8 cellular contexts compared by ENCODE assay signal in the genomic region with DNA sequence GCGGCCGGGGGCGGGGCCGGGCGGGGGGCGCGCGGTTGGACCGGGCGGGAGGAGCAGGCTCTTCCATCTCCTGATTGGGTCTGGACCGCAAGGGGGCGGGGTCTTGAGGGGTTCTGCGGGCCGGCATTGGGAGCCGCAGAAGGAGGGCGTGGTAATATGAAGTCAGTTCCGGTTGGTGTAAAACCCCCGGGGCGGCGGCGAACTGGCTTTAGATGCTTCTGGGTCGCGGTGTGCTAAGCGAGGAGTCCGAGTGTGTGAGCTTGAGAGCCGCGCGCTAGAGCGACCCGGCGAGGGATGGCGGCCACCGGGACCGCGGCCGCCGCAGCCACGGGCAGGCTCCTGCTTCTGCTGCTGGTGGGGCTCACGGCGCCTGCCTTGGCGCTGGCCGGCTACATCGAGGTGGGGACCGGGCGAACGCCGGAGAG. TPM values are rescaled to one million over a fixed set of nuclear protein-coding genes. Genes with fewer than 3 reads are reported as not detected.
DNase-seq lines count a peak whose midpoint lies in the region; ATAC-seq and TF ChIP-seq lines count a peak whose summit lies in the region.

A gene (plus strand): TSS at position 211 of the 425 bp plus-strand sequence. CDS start 84 bp downstream, at position 295.

- DNase-seq in DMS153 treated with DMSO at 0.1 percent for 48 hours (lab: John Stamatoyannopoulos, UW; ENCODE audit: unreplicated experiment) (peak; percentile 98), OCI-M2 (lab: John Stamatoyannopoulos, UW; ENCODE audit: unreplicated experiment) (peak; percentile 68), activated T-cell treated with anti-CD3 and anti-CD28 coated beads for 4 hours (peak; percentile 97), epithelial cell of esophagus (ENCODE audit: low read depth) (peak; percentile 99), mucosa of descending colon (peak; percentile 99 to 100 (median 99))
- peak; percentile 94 to 96 for DNase-seq in stimulated activated CD8-positive, alpha-beta memory T cell treated with anti-CD3 and anti-CD28 coated beads, Interleukin-4, amount 100 ng/mL, for 1 hour (ENCODE audit: low read depth in 2 of 2, low spot score in 1 of 2)

- peak within 1 kb of the TSS; percentile 70 for H3K4me3 ChIP-seq in epithelial cell of esophagus (ENCODE audit: low read length)
- H3K4me3 ChIP-seq in mucosa of descending colon = peak within 1 kb of the TSS; percentile 80

- peaks cover 22% of the 10 kb centered on the region for H3K4me1 ChIP-seq in mucosa of descending colon (ENCODE audit: low read depth)

- peak; percentile 97 for ATAC-seq in GM21619 (IDR thresholded peaks at IDR 0.05; ENCODE audit: unreplicated experiment)
- ATAC-seq in mucosa of descending colon = peak; percentile 89

- no peaks in the 10 kb centered on the region for H3K36me3 ChIP-seq in mucosa of descending colon (ENCODE audit: low read depth)

- no peak for TF ChIP-seq CTCF in epithelial cell of esophagus (IDR thresholded peaks at IDR 0.05; ENCODE audit: insufficient read depth, low read depth, low read length, missing control alignments)
- TF ChIP-seq CTCF in mucosa of descending colon (IDR thresholded peaks at IDR 0.05) = no peak

- no peak for TF ChIP-seq EP300 in Ishikawa (IDR thresholded peaks at IDR 0.05; ENCODE audit: borderline replicate concordance)

- TF ChIP-seq RAD21 in Ishikawa (IDR thresholded peaks at IDR 0.05; ENCODE audit: low read depth) = no peak; the same call in 1 of the 2 replicates

- no peaks in the 10 kb centered on the region for H3K9me3 ChIP-seq in mucosa of descending colon

- intact Hi-C loops in mucosa of descending colon (cut with DNase I, micrococcal nuclease) = loop anchor here in 1 of 2 donors (10.0 kb wide), 2 partner anchors 55 kb away; no protein-coding TSS in a partner anchor

TF ChIP-seq in Ishikawa, 13 proteins besides CTCF, POLR2A, EP300 and RAD21:
- TF ChIP-seq CREB1 (IDR thresholded peaks at IDR 0.05; ENCODE audit: low read depth) (peak; percentile 70), TEAD4 (IDR thresholded peaks at IDR 0.05) (0 out of 2 replicates have a peak, but pooled peaks have one; percentile 33), TCF12 (IDR thresholded peaks at IDR 0.05; ENCODE audit: low read depth) (0 out of 2 replicates have a peak, but pooled peaks have one; percentile 23), ZBTB7A (IDR thresholded peaks at IDR 0.05; ENCODE audit: low read depth) (no peak), CEBPB (IDR thresholded peaks at IDR 0.05) (no peak), EGR1 (IDR thresholded peaks at IDR 0.05) (no peak), YY1 (IDR thresholded peaks at IDR 0.05; ENCODE audit: low read depth) (peak; percentile 69), FOXM1 (IDR thresholded peaks at IDR 0.05; ENCODE audit: borderline replicate concordance, low read depth) (no peak), NFIC (IDR thresholded peaks at IDR 0.05) (0 out of 2 replicates have a peak, but pooled peaks have one; percentile 3), TAF1 (IDR thresholded peaks at IDR 0.05; ENCODE audit: low read depth) (peak; percentile 100)
- TF ChIP-seq, protein P1, sequence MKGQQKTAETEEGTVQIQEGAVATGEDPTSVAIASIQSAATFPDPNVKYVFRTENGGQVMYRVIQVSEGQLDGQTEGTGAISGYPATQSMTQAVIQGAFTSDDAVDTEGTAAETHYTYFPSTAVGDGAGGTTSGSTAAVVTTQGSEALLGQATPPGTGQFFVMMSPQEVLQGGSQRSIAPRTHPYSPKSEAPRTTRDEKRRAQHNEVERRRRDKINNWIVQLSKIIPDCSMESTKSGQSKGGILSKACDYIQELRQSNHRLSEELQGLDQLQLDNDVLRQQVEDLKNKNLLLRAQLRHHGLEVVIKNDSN (IDR thresholded peaks at IDR 0.05) = no peak
- TF ChIP-seq, protein P2, sequence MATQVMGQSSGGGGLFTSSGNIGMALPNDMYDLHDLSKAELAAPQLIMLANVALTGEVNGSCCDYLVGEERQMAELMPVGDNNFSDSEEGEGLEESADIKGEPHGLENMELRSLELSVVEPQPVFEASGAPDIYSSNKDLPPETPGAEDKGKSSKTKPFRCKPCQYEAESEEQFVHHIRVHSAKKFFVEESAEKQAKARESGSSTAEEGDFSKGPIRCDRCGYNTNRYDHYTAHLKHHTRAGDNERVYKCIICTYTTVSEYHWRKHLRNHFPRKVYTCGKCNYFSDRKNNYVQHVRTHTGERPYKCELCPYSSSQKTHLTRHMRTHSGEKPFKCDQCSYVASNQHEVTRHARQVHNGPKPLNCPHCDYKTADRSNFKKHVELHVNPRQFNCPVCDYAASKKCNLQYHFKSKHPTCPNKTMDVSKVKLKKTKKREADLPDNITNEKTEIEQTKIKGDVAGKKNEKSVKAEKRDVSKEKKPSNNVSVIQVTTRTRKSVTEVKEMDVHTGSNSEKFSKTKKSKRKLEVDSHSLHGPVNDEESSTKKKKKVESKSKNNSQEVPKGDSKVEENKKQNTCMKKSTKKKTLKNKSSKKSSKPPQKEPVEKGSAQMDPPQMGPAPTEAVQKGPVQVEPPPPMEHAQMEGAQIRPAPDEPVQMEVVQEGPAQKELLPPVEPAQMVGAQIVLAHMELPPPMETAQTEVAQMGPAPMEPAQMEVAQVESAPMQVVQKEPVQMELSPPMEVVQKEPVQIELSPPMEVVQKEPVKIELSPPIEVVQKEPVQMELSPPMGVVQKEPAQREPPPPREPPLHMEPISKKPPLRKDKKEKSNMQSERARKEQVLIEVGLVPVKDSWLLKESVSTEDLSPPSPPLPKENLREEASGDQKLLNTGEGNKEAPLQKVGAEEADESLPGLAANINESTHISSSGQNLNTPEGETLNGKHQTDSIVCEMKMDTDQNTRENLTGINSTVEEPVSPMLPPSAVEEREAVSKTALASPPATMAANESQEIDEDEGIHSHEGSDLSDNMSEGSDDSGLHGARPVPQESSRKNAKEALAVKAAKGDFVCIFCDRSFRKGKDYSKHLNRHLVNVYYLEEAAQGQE (IDR thresholded peaks at IDR 0.05; ENCODE audit: low read depth) = no peak
- TF ChIP-seq, protein P3, sequence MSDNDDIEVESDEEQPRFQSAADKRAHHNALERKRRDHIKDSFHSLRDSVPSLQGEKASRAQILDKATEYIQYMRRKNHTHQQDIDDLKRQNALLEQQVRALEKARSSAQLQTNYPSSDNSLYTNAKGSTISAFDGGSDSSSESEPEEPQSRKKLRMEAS (IDR thresholded peaks at IDR 0.05) = peak; percentile 33; the same call in 1 of the 2 replicates
TF ChIP-seq in Ishikawa: peak in this region for 7.

RNA-seq across cellular contexts. Expression of the gene that starts here (rescaled TPM):
- total RNA-seq in mucosa of descending colon = 100 to 1,000 TPM; 328 to 406 (median 400) TPM

Comparison
In these comparisons a context has a peak if more than half of its experiments do, and no peak if none do; other contexts are left out.
1. Peak in every context shown above with its lines: DNase-seq, ATAC-seq and H3K4me3 ChIP-seq.